In genomic region chr2:69082430-69082997, GRCh38 we compare ENCODE assay signal across 8 cellular contexts.
DNase-seq lines count a peak whose midpoint lies in the region; ATAC-seq and TF ChIP-seq lines count a peak whose summit lies in the region.

No MANE protein-coding gene starts in this region.

- H3K27ac ChIP-seq in colonic mucosa (peak overlapping the region; percentile 50), muscle layer of duodenum (ENCODE audit: low read length) (peak overlapping the region; percentile 52)

- CTCF ChIA-PET in activated CD8-positive, alpha-beta memory T cell treated with anti-CD3 and anti-CD28 coated beads, Interleukin-2, amount 10 ng/mL, durations not matched to agents 7 days and 5 days (lab: Charles Lee): no interaction called here

- H3K27ac Mint-ChIP-seq in activated CD8-positive, alpha-beta memory T cell treated with anti-CD3 and anti-CD28 coated beads, Interleukin-2, amount 10 ng/mL, durations not matched to agents 7 days and 5 days: no peak overlapping the region

- H3K4me3 Mint-ChIP-seq in activated CD8-positive, alpha-beta memory T cell treated with anti-CD3 and anti-CD28 coated beads, Interleukin-2, amount 10 ng/mL, durations not matched to agents 7 days and 5 days: no peak overlapping the region

- H3K4me1 ChIP-seq in colonic mucosa (no peaks in the 10 kb centered on the region), muscle layer of duodenum (ENCODE audit: control insufficient read depth in 1 of 2, insufficient read depth in 2 of 2, low read length in 2 of 2) (peaks cover 7 to 23% of the 10 kb centered on the region in 2 donors)

- H3K4me3 ChIP-seq in colonic mucosa (no peak overlapping the region), muscle layer of duodenum (ENCODE audit: low read depth in 1 of 2, low read length in 2 of 2) (no peak overlapping the region)

- H3K27me3 ChIP-seq in colonic mucosa (no peaks in the 10 kb centered on the region), muscle layer of duodenum (ENCODE audit: low read depth, low read length) (no peaks in the 10 kb centered on the region)

- no peak for TF ChIP-seq CTCF in colonic mucosa (IDR thresholded peaks at IDR 0.05)

- no peaks in the 10 kb centered on the region for H3K36me3 Mint-ChIP-seq in activated CD8-positive, alpha-beta memory T cell treated with anti-CD3 and anti-CD28 coated beads, Interleukin-2, amount 10 ng/mL, durations not matched to agents 7 days and 5 days

- H3K27me3 Mint-ChIP-seq in activated CD8-positive, alpha-beta memory T cell treated with anti-CD3 and anti-CD28 coated beads, Interleukin-2, amount 10 ng/mL, durations not matched to agents 7 days and 5 days: peaks cover 78% of the 10 kb centered on the region

- DNase-seq in COLO829 (ENCODE audit: low spot score) (peak; percentile 45), NCI-H226 (peak; percentile 87), colonic mucosa (peak; percentile 37)
- DNase-seq in central memory CD4-positive, alpha-beta T cell: no peak
- DNase-seq in activated CD8-positive, alpha-beta memory T cell treated with anti-CD3 and anti-CD28 coated beads, Interleukin-2, amount 10 ng/mL, durations not matched to agents 7 days and 5 days: no peak

- intact Hi-C loops in colonic mucosa (cut with DNase I): no loop called here

- H3K36me3 ChIP-seq in colonic mucosa (no peaks in the 10 kb centered on the region), muscle layer of duodenum (ENCODE audit: control insufficient read depth in 1 of 2, insufficient read depth in 2 of 2, low read length in 2 of 2) (peaks cover 0 to 17% of the 10 kb centered on the region in 2 donors)

- ATAC-seq in GM21576 (IDR thresholded peaks at IDR 0.05; ENCODE audit: unreplicated experiment) (no peak), HG02623 (IDR thresholded peaks at IDR 0.05; ENCODE audit: unreplicated experiment) (no peak)
- ATAC-seq in activated CD8-positive, alpha-beta memory T cell treated with anti-CD3 and anti-CD28 coated beads, Interleukin-2, amount 10 ng/mL, durations not matched to agents 7 days and 5 days: no peak

- H3K9me3 ChIP-seq in colonic mucosa (no peaks in the 10 kb centered on the region), muscle layer of duodenum (ENCODE audit: control insufficient read depth in 1 of 2, low read length in 2 of 2) (no peaks in the 10 kb centered on the region)

- no peaks in the 10 kb centered on the region for H3K4me1 Mint-ChIP-seq in activated CD8-positive, alpha-beta memory T cell treated with anti-CD3 and anti-CD28 coated beads, Interleukin-2, amount 10 ng/mL, durations not matched to agents 7 days and 5 days

- no peak overlapping the region for H3K9ac ChIP-seq in colonic mucosa (ENCODE audit: low read depth in 2 of 2, low read length in 2 of 2)

- no peaks in the 10 kb centered on the region for H3K9me3 Mint-ChIP-seq in activated CD8-positive, alpha-beta memory T cell treated with anti-CD3 and anti-CD28 coated beads, Interleukin-2, amount 10 ng/mL, durations not matched to agents 7 days and 5 days (ENCODE audit: low read depth)

Comparison
In these comparisons a context has a peak if more than half of its experiments do, and no peak if none do; other contexts are left out.
1. DNase-seq: peak in COLO829 (single experiment), NCI-H226 (single experiment) and colonic mucosa (single experiment); none in central memory CD4-positive, alpha-beta T cell (single experiment) and activated CD8-positive, alpha-beta memory T cell treated with anti-CD3 and anti-CD28 coated beads, Interleukin-2, amount 10 ng/mL, durations not matched to agents 7 days and 5 days (single experiment).